In genomic region chr12:71169286-71169685, GRCh38 we compare ENCODE assay signal across 37 cellular contexts. TPM values are rescaled to one million over a fixed set of nuclear protein-coding genes. Genes with fewer than 3 reads are reported as not detected.
"Had no signal": no experiment of that assay in that cellular context is flagged by ENCODE, and none has a peak within 500 bp of the region (broad histone marks: within the 10 kb centered on the region; RNA-seq: fewer than 3 reads in every experiment).

No MANE protein-coding gene starts in this region.

- DNase-seq: Karpas-422, Kasumi-1, MG63, MM.1S, MV-4-11, NCI-H1048, NCI-H1092, NCI-H1092 treated with DMSO at 0.1 percent for 48 hours, NCI-H1105, NCI-H1105 treated with DMSO at 0.1 percent for 48 hours, NCI-H1417, NCI-H1417 treated with DMSO at 0.1 percent for 48 hours, NCI-H1436, NCI-H1436 treated with DMSO at 0.1 percent for 48 hours, NCI-H146, NCI-H1694, NCI-H1694 treated with DMSO at 0.1 percent for 48 hours, NCI-H187, NCI-H187 treated with DMSO at 0.1 percent for 48 hours, NCI-H1930, NCI-H2029, NCI-H2029 treated with DMSO at 0.1 percent for 48 hours, NCI-H2081, NCI-H2081 treated with DMSO at 0.1 percent for 48 hours, NCI-H2107, NCI-H2171, NCI-H2171 treated with DMSO at 0.1 percent for 48 hours, NCI-H2227 treated with DMSO at 0.1 percent for 48 hours, NCI-H226, NCI-H345, NCI-H446, NCI-H446 treated with DMSO at 0.1 percent for 48 hours, NCI-H510A, NCI-H510A treated with DMSO at 0.1 percent for 48 hours had no signal

- H3K4me3 ChIP-seq: MG63 had no signal

- H3K4me2 ChIP-seq: KMS-11 had no signal

- H3K9me3 ChIP-seq: MG63 had no signal

- H3K27me3 ChIP-seq: MG63 had no signal

- H3K9ac ChIP-seq: KMS-11 had no signal

- H3K36me3 ChIP-seq: MG63 had no signal

RNA-seq across cellular contexts. Expression of gene TSPAN8, which starts 11.5 kb away (rescaled TPM):
- total RNA-seq: M059J, MCF 10A had no signal
